ENCODE assay signal across 8 cellular contexts in the genomic region with DNA sequence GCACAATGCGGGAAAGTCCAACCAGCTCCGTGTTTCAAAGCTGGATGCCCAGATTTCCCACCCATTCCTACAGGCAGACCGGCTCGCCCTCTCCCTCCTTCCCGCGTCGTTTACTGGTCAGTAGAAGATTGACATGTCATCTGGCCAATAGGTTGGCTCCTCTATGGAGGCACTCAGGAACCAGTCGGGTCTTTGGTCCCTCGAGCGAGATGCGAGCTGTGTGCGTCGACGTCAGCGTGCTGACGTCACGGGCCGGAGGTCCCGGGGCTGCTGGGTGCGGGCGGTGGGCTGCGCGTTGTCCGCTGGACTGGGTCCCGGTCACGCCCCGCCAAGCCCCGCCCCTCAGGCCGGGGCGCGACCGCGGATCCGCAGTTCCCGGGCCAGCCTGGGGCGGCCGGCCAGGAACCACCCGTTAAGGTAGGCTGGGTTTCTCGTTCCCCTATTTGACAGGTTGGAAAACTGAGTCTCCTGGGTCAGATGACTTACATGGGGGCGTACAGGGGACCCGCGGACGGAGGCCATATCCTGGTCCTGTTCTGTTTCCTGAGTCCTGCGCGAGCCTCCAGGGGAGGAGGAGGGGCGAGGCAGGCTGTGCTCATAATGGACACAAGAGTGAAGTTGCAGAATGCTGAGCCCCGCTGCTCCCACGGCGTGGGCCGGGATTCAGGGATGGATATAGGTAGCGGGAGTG. TPM values are rescaled to one million over a fixed set of nuclear protein-coding genes. Genes with fewer than 3 reads are reported as not detected.
DNase-seq lines count a peak whose midpoint lies in the region; TF ChIP-seq lines count a peak whose summit lies in the region.

A gene with protein sequence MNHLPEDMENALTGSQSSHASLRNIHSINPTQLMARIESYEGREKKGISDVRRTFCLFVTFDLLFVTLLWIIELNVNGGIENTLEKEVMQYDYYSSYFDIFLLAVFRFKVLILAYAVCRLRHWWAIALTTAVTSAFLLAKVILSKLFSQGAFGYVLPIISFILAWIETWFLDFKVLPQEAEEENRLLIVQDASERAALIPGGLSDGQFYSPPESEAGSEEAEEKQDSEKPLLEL (plus strand): TSS at position 242 of the 691 bp plus-strand sequence. CDS start 29,260 bp downstream, outside the sequence.

- POLR2A ChIA-PET in HEK293T (lab: Yijun Ruan, JAX): interaction anchor here (1.0 to 1.4 kb wide), 10 partner anchors 9 to 261 kb away, joined by 3 to 8 read pairs (median 6); a partner anchor contains a TSS

- H3K9me3 ChIP-seq in neuron (ENCODE audit: low read length) (peaks cover 2% of the 10 kb centered on the region), subcutaneous abdominal adipose tissue (ENCODE audit: control insufficient read depth in 5 of 5, low read length in 5 of 5) (peaks cover 0 to under 1% (median 0%) of the 10 kb centered on the region in 5 donors)

- CTCF ChIA-PET in HEK293T (lab: Yijun Ruan, JAX): interaction anchor here (0.7 to 1.3 kb wide), 4 partner anchors 37 to 190 kb away, joined by 3 to 5 read pairs (median 3); no protein-coding TSS in a partner anchor

- H3K27me3 ChIP-seq in neuron (ENCODE audit: insufficient read depth, low read length) (no peaks in the 10 kb centered on the region), subcutaneous abdominal adipose tissue (ENCODE audit: control insufficient read depth in 5 of 5, insufficient read depth in 4 of 5, low read length in 5 of 5) (no peaks in the 10 kb centered on the region)

- peaks cover 8% of the 10 kb centered on the region for H3K36me3 ChIP-seq in neuron (ENCODE audit: insufficient read depth, low read length)
- no peaks in the 10 kb centered on the region for H3K36me3 ChIP-seq in subcutaneous abdominal adipose tissue (ENCODE audit: control insufficient read depth in 5 of 5, insufficient read depth in 5 of 5, low read length in 5 of 5)

- H3K9ac ChIP-seq in subcutaneous abdominal adipose tissue (ENCODE audit: low read length in 5 of 5): peak within 1 kb of the TSS; percentile 82 to 94 (median 86)

- H2AFZ ChIP-seq in neuron (ENCODE audit: low read depth, low read length): peak within 1 kb of the TSS; percentile 72

- DNase-seq in GM03348 (ENCODE audit: low spot score): peak; percentile 98
- peak; percentile 97 for DNase-seq in HEK293T (ENCODE audit: extremely low spot score)
- peak; percentile 100 for DNase-seq in MV-4-11 (lab: John Stamatoyannopoulos, UW)
- DNase-seq in SK-MEL-5 (ENCODE audit: low read depth, low spot score): peak; percentile 100
- DNase-seq in activated naive CD4-positive, alpha-beta T cell treated with Interleukin-2 at 50 U/mL for 16 hours: peak; percentile 87
- DNase-seq in foreskin melanocyte: peak; percentile 100

- H3K4me1 ChIP-seq in neuron (ENCODE audit: insufficient read depth, low read length) (peaks cover 21% of the 10 kb centered on the region), subcutaneous abdominal adipose tissue (ENCODE audit: control insufficient read depth in 5 of 5, insufficient read depth in 5 of 5, low read length in 5 of 5) (peaks cover 6 to 33% (median 24%) of the 10 kb centered on the region in 5 donors)

- H3K4me3 ChIP-seq in neuron (ENCODE audit: low read length): peak within 1 kb of the TSS; percentile 76
- peak within 1 kb of the TSS; percentile 88 to 91 (median 90) for H3K4me3 ChIP-seq in subcutaneous abdominal adipose tissue (ENCODE audit: low read depth in 1 of 5, low read length in 5 of 5)

- peak within 1 kb of the TSS; percentile 94 for H3K27ac ChIP-seq in subcutaneous abdominal adipose tissue (ENCODE audit: low read depth, low read length)

- in situ Hi-C loops in SK-MEL-5 (cut with HindIII; ENCODE audit: low pct_unique_long_range_greater_than_20kb, low sequenced_read_pairs): no loop called here

TF ChIP-seq in HEK293T, 16 proteins besides CTCF, POLR2A, EP300 and RAD21:
- peak; percentile 99 for TF ChIP-seq L3MBTL2 (conservative IDR thresholded peaks at IDR 0.05)
- TF ChIP-seq, protein P1, sequence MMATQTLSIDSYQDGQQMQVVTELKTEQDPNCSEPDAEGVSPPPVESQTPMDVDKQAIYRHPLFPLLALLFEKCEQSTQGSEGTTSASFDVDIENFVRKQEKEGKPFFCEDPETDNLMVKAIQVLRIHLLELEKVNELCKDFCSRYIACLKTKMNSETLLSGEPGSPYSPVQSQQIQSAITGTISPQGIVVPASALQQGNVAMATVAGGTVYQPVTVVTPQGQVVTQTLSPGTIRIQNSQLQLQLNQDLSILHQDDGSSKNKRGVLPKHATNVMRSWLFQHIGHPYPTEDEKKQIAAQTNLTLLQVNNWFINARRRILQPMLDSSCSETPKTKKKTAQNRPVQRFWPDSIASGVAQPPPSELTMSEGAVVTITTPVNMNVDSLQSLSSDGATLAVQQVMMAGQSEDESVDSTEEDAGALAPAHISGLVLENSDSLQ (IDR thresholded peaks at IDR 0.05): peak; percentile 99
- no peak for TF ChIP-seq ZNF384 (IDR thresholded peaks at IDR 0.05)

RNA-seq across cellular contexts. Expression of the gene that starts here (rescaled TPM):
- 115 and 125 TPM in 2 replicates for total RNA-seq in SK-MEL-5 (2014; rRNA removed; shearing (Covaris generic))
- polyA plus RNA-seq in SK-MEL-5 (2015; cell fraction: cytosol; rRNA removed): 70.0 and 78.1 TPM in 2 replicates
- 30.8 and 36.5 TPM in 2 replicates for polyA plus RNA-seq in SK-MEL-5 (2015; cell fraction: nucleus; rRNA removed)

Comparison
In these comparisons a context has a peak if more than half of its experiments do, and no peak if none do; other contexts are left out.
1. Peak in every context shown above with its lines: DNase-seq, H3K4me3 ChIP-seq and H3K27ac ChIP-seq.